ENCODE assay signal across 30 cellular contexts in genomic region chr10:121694966-121695340, GRCh38.
DNase-seq lines count a peak whose midpoint lies in the region; ATAC-seq and TF ChIP-seq lines count a peak whose summit lies in the region.
"Had no signal": no experiment of that assay in that cellular context is flagged by ENCODE, and none has a peak within 500 bp of the region (broad histone marks: within the 10 kb centered on the region; RNA-seq: fewer than 3 reads in every experiment).

No MANE protein-coding gene starts in this region.

- peak overlapping the region; percentile 58 for H3K27ac ChIP-seq in epithelial cell of prostate
- H3K27ac ChIP-seq in neural progenitor cell: no peak overlapping the region
- H3K27ac ChIP-seq: dorsolateral prefrontal cortex, ovary, RWPE1, stomach had no signal

- H3F3A ChIP-seq in neural progenitor cell (ENCODE audit: low read depth): peaks cover 22% of the 10 kb centered on the region

- no peaks in the 10 kb centered on the region for H3K36me3 ChIP-seq in neural progenitor cell
- H3K36me3 ChIP-seq: ovary, stomach, thyroid gland had no signal

- H3K27me3 ChIP-seq in neural progenitor cell: no peaks in the 10 kb centered on the region
- H3K27me3 ChIP-seq: ovary, thyroid gland had no signal

- no peak for TF ChIP-seq CTCF in neural progenitor cell (IDR thresholded peaks at IDR 0.05)

- peaks cover 2% of the 10 kb centered on the region for H3K36me3 Mint-ChIP-seq in neural progenitor cell
- H3K36me3 Mint-ChIP-seq: activated naive CD8-positive, alpha-beta T cell treated with anti-CD3 and anti-CD28 coated beads, Interleukin-2, amount 10 ng/mL, durations not matched to agents 7 days and 5 days; CD14-positive monocyte had no signal

- peak overlapping the region; percentile 19 for H3K27ac Mint-ChIP-seq in neural progenitor cell
- H3K27ac Mint-ChIP-seq: activated CD4-positive, alpha-beta memory T cell treated with anti-CD3 and anti-CD28 coated beads, Interleukin-2, amount 10 ng/mL, durations not matched to agents 7 days and 5 days; activated naive CD8-positive, alpha-beta T cell treated with anti-CD3 and anti-CD28 coated beads, Interleukin-2, amount 10 ng/mL, durations not matched to agents 7 days and 5 days; CD14-positive monocyte; GM23338; HFFc6; nephron had no signal

- H3K4me3 ChIP-seq in neural progenitor cell: no peak overlapping the region
- H3K4me3 ChIP-seq: dorsolateral prefrontal cortex, GM23338, mucosa of descending colon, ovary, stomach, thyroid gland had no signal

- no peaks in the 10 kb centered on the region for H3K9me3 ChIP-seq in neural progenitor cell (ENCODE audit: low read depth)
- H3K9me3 ChIP-seq: mucosa of descending colon, ovary, stomach, thyroid gland had no signal

- H3K4me1 ChIP-seq in neural progenitor cell: peaks cover 52% of the 10 kb centered on the region
- H3K4me1 ChIP-seq: stomach had no signal

- H2AFZ ChIP-seq in neural progenitor cell (replicated peaks): no peak overlapping the region
- H2AFZ ChIP-seq: GM23338 had no signal

- H3K79me2 ChIP-seq in neural progenitor cell (ENCODE audit: low read depth): no peaks in the 10 kb centered on the region

- H4K20me1 ChIP-seq in neural progenitor cell (ENCODE audit: low read depth): no peaks in the 10 kb centered on the region

- peak; percentile 28 for DNase-seq in G401 (ENCODE audit: low spot score)
- peak; percentile 78 for DNase-seq in NCI-H82 (lab: John Stamatoyannopoulos, UW)
- DNase-seq in epithelial cell of prostate (ENCODE audit: low read depth, low spot score): peak; percentile 27
- no peak for DNase-seq in neural progenitor cell (ENCODE audit: low spot score)
- no peak for DNase-seq in RKO (ENCODE audit: low spot score)
- DNase-seq in dermis blood vessel endothelial cell: no peak
- DNase-seq: activated CD4-positive, alpha-beta memory T cell treated with anti-CD3 and anti-CD28 coated beads, Interleukin-2, amount 10 ng/mL, durations not matched to agents 7 days and 5 days; activated CD4-positive, alpha-beta T cell treated with anti-CD3 and anti-CD28 coated beads for 1 hour; activated effector memory CD4-positive, alpha-beta T cell treated with Interleukin-2 at 50 U/mL for 16 hours; activated naive CD8-positive, alpha-beta T cell treated with anti-CD3 and anti-CD28 coated beads, Interleukin-2, amount 10 ng/mL, durations not matched to agents 7 days and 5 days; dorsolateral prefrontal cortex; HFFc6; Karpas-422; kidney; mucosa of descending colon; NCI-H146; NCI-H748 treated with DMSO at 0.1 percent for 48 hours; ovary; retina; small intestine; stimulated activated CD4-positive, alpha-beta T cell treated with anti-CD3 and anti-CD28 coated beads, Interleukin-1b, Interleukin-23, amount 100 ng/mL, for 48 hours; stimulated activated CD8-positive, alpha-beta memory T cell treated with anti-CD3 and anti-CD28 coated beads, Interleukin-4, amount 100 ng/mL, for 48 hours; stomach; T-helper 2 cell; thyroid gland had no signal

- H3K9ac ChIP-seq in neural progenitor cell: no peak overlapping the region

- H3K9me3 Mint-ChIP-seq in neural progenitor cell: peaks cover 2% of the 10 kb centered on the region

- peaks cover 74% of the 10 kb centered on the region for H3K4me1 Mint-ChIP-seq in neural progenitor cell
- H3K4me1 Mint-ChIP-seq: activated CD4-positive, alpha-beta memory T cell treated with anti-CD3 and anti-CD28 coated beads, Interleukin-2, amount 10 ng/mL, durations not matched to agents 7 days and 5 days; activated naive CD8-positive, alpha-beta T cell treated with anti-CD3 and anti-CD28 coated beads, Interleukin-2, amount 10 ng/mL, durations not matched to agents 7 days and 5 days; CD14-positive monocyte had no signal

- peaks cover 26% of the 10 kb centered on the region for H3K27me3 Mint-ChIP-seq in neural progenitor cell (ENCODE audit: insufficient read depth, low read depth)
- H3K27me3 Mint-ChIP-seq: activated CD4-positive, alpha-beta memory T cell treated with anti-CD3 and anti-CD28 coated beads, Interleukin-2, amount 10 ng/mL, durations not matched to agents 7 days and 5 days; activated naive CD8-positive, alpha-beta T cell treated with anti-CD3 and anti-CD28 coated beads, Interleukin-2, amount 10 ng/mL, durations not matched to agents 7 days and 5 days had no signal

- H3K4me2 ChIP-seq in neural progenitor cell: no peak overlapping the region
- H3K4me2 ChIP-seq: GM23338 had no signal

- in situ Hi-C loops in G401 (cut with HindIII; ENCODE audit: low sequenced_read_pairs): no loop called here

- no peak overlapping the region for H3K4me3 Mint-ChIP-seq in neural progenitor cell
- H3K4me3 Mint-ChIP-seq: activated CD4-positive, alpha-beta memory T cell treated with anti-CD3 and anti-CD28 coated beads, Interleukin-2, amount 10 ng/mL, durations not matched to agents 7 days and 5 days; activated naive CD8-positive, alpha-beta T cell treated with anti-CD3 and anti-CD28 coated beads, Interleukin-2, amount 10 ng/mL, durations not matched to agents 7 days and 5 days; CD14-positive monocyte; GM23338; HFFc6; nephron had no signal

- ATAC-seq in GM21447 (IDR thresholded peaks at IDR 0.05; ENCODE audit: unreplicated experiment): no peak
- ATAC-seq: GM23338, mucosa of descending colon had no signal

Comparison
In these comparisons a context has a peak if more than half of its experiments do, and no peak if none do; other contexts are left out.
1. DNase-seq: peak in G401 (single experiment), NCI-H82 (single experiment) and epithelial cell of prostate (single experiment); none in neural progenitor cell (single experiment), RKO (single experiment) and dermis blood vessel endothelial cell (single experiment).